Comparison of ENCODE assay signal across 11 cellular contexts in genomic region chr13:23752111-23753001, GRCh38.
DNase-seq lines count a peak whose midpoint lies in the region; ATAC-seq and TF ChIP-seq lines count a peak whose summit lies in the region.
"Had no signal": no experiment of that assay in that cellular context is flagged by ENCODE, and none has a peak within 500 bp of the region (broad histone marks: within the 10 kb centered on the region; RNA-seq: fewer than 3 reads in every experiment).

No MANE protein-coding gene starts in this region.

- H2AFZ ChIP-seq in SK-N-SH (ENCODE audit: low read depth): peak overlapping the region; percentile 65; the same call in 1 of the 2 replicates

- no peak for DNase-seq in SK-N-SH
- no peak for DNase-seq in dorsolateral prefrontal cortex
- no peak for DNase-seq in HPDE6-E6E7 (ENCODE audit: extremely low spot score)
- DNase-seq in NCI-H2029 treated with DMSO at 0.1 percent for 48 hours (lab: John Stamatoyannopoulos, UW): no peak
- DNase-seq in superior temporal gyrus (ENCODE audit: extremely low spot score): no peak
- DNase-seq: central memory CD4-positive, alpha-beta T cell; DMS53; left colon had no signal

- ATAC-seq in GM19025 (IDR thresholded peaks at IDR 0.05; ENCODE audit: low read depth, unreplicated experiment) (peak; percentile 40), HG03039 (IDR thresholded peaks at IDR 0.05; ENCODE audit: unreplicated experiment) (peak; percentile 48)

- H3K79me2 ChIP-seq in SK-N-SH (ENCODE audit: insufficient read depth): no peaks in the 10 kb centered on the region

- TF ChIP-seq EP300 in SK-N-SH (IDR thresholded peaks at IDR 0.05; ENCODE audit: borderline replicate concordance in 1 of 2, low read depth in 1 of 2, low read length in 1 of 2): no peak

- H3K27me3 ChIP-seq in SK-N-SH (ENCODE audit: insufficient read depth) (no peaks in the 10 kb centered on the region), dorsolateral prefrontal cortex (no peaks in the 10 kb centered on the region)

- peaks cover 5 to 22% of the 10 kb centered on the region in 2 experiments; a peak in 3 of 4 replicates for H3K4me1 ChIP-seq in SK-N-SH (ENCODE audit: control insufficient read depth in 1 of 2, insufficient read depth in 2 of 2, low read depth in 1 of 2, low read length in 1 of 2)

- TF ChIP-seq RAD21 in SK-N-SH (IDR thresholded peaks at IDR 0.05; ENCODE audit: low read length): no peak

- H3K27ac ChIP-seq in C4-2B (peak overlapping the region; percentile 38), SK-N-SH (ENCODE audit: low read depth in 2 of 2, low read length in 1 of 2) (peak overlapping the region in 1 of 2 experiments; percentile 92; a peak in 2 of 4 replicates), dorsolateral prefrontal cortex (no peak overlapping the region)

- H3K36me3 ChIP-seq in SK-N-SH (replicated peaks in 1 of 2; ENCODE audit: control insufficient read depth in 1 of 2, insufficient read depth in 2 of 2, low read length in 1 of 2): no peaks in the 10 kb centered on the region

- no peak overlapping the region for H3K4me3 ChIP-seq in SK-N-SH (ENCODE audit: low read depth in 2 of 2, low read length in 1 of 2)
- H3K4me3 ChIP-seq in dorsolateral prefrontal cortex: no peak overlapping the region

- no peak overlapping the region for H3K4me2 ChIP-seq in SK-N-SH

- H3F3A ChIP-seq in SK-N-SH (replicated peaks; ENCODE audit: insufficient read depth): peaks cover 42% of the 10 kb centered on the region

- CTCF ChIA-PET in SK-N-SH (lab: Yijun Ruan, JAX): interaction anchor here (0.7 to 1.2 kb wide), 2 partner anchors 9 to 184 kb away, joined by 3 to 4 read pairs; no protein-coding TSS in a partner anchor

- H4K20me1 ChIP-seq in SK-N-SH (ENCODE audit: insufficient read depth): no peaks in the 10 kb centered on the region

- no peak overlapping the region for H3K9ac ChIP-seq in SK-N-SH

- TF ChIP-seq CTCF in C4-2B (conservative IDR thresholded peaks at IDR 0.05): no peak
- no peak for TF ChIP-seq CTCF in SK-N-SH (IDR thresholded peaks at IDR 0.05)
- TF ChIP-seq CTCF in dorsolateral prefrontal cortex (IDR thresholded peaks at IDR 0.05 in 54 of 56, conservative IDR thresholded peaks at IDR 0.05 in 2 of 56; ENCODE audit: low read depth in 1 of 56, partially characterized antibody in 56 of 56): no peak

- no peaks in the 10 kb centered on the region for H3K9me2 ChIP-seq in SK-N-SH

- no peaks in the 10 kb centered on the region for H3K9me3 ChIP-seq in SK-N-SH

- WGBS in SK-N-SH (ENCODE audit: low lambda C conversion rate): 88% methylated on average over 1 of the region's 1 CpG

- intact Hi-C loops in dorsolateral prefrontal cortex (cut with DNase I): no loop called here

- POLR2A ChIA-PET in SK-N-SH (lab: Yijun Ruan, JAX): no interaction called here

TF ChIP-seq in SK-N-SH, 30 proteins besides CTCF, POLR2A, EP300 and RAD21:
- TF ChIP-seq FOXJ3 (CRISPR knock-in tag; IDR thresholded peaks at IDR 0.05) (no peak), TCF12 (IDR thresholded peaks at IDR 0.05) (no peak), SMC3 (IDR thresholded peaks at IDR 0.05; ENCODE audit: low read depth, low read length) (no peak), GATA2 (CRISPR knock-in tag; IDR thresholded peaks at IDR 0.05) (no peak), POLR2AphosphoS5 (IDR thresholded peaks at IDR 0.05; ENCODE audit: low read depth, low read length) (no peak), JUND (IDR thresholded peaks at IDR 0.05) (no peak), MAX (IDR thresholded peaks at IDR 0.05; ENCODE audit: low read depth) (no peak), IRF3 (IDR thresholded peaks at IDR 0.05; ENCODE audit: low read depth, low read length) (no peak), PBX3 (IDR thresholded peaks at IDR 0.05) (no peak), NRF1 (IDR thresholded peaks at IDR 0.05; ENCODE audit: low read depth, low read length) (no peak), RXRA (IDR thresholded peaks at IDR 0.05; ENCODE audit: borderline replicate concordance, low read depth) (no peak), FOXM1 (IDR thresholded peaks at IDR 0.05; ENCODE audit: low read depth) (no peak), YY1 (IDR thresholded peaks at IDR 0.05; ENCODE audit: low read depth) (no peak), ZBTB33 (IDR thresholded peaks at IDR 0.05; ENCODE audit: borderline replicate concordance, low read depth) (no peak), SIN3A (IDR thresholded peaks at IDR 0.05; ENCODE audit: borderline replicate concordance, low read depth, low read length) (no peak), GABPA (IDR thresholded peaks at IDR 0.05; ENCODE audit: low read depth) (no peak)
